14 cellular contexts compared by ENCODE assay signal in genomic region chr17:28935744-28936460, GRCh38. TPM values are rescaled to one million over a fixed set of nuclear protein-coding genes. Genes with fewer than 3 reads are reported as not detected.
DNase-seq lines count a peak whose midpoint lies in the region; ATAC-seq and TF ChIP-seq lines count a peak whose summit lies in the region.
"Had no signal": no experiment of that assay in that cellular context is flagged by ENCODE, and none has a peak within 500 bp of the region (broad histone marks: within the 10 kb centered on the region; RNA-seq: fewer than 3 reads in every experiment).

No MANE protein-coding gene starts in this region.

- CTCF ChIA-PET in activated CD8-positive, alpha-beta T cell treated with anti-CD3 and anti-CD28 coated beads for 36 hours (lab: Charles Lee), result interaction anchor here (1.3 to 3.6 kb wide), 7 partner anchors 9 to 209 kb away, joined by 4 to 19 read pairs (median 6); no protein-coding TSS in a partner anchor

- H3K9me3 Mint-ChIP-seq in activated T-cell treated with anti-CD3 and anti-CD28 coated beads, Interleukin-2, amount 50 U/mL, for 72 hours, result no peaks in the 10 kb centered on the region
- no peaks in the 10 kb centered on the region for H3K9me3 Mint-ChIP-seq in activated CD8-positive, alpha-beta T cell treated with anti-CD3 and anti-CD28 coated beads for 36 hours
- H3K9me3 Mint-ChIP-seq: stimulated activated effector memory CD8-positive, alpha-beta T cell treated with anti-CD3 and anti-CD28 coated beads, Interleukin-12 subunit alpha, Interleukin-12 subunit beta, amount 100 ng/mL, for 72 hours had no signal

- no peak overlapping the region for H3K4me3 Mint-ChIP-seq in activated T-cell treated with anti-CD3 and anti-CD28 coated beads, Interleukin-2, amount 50 U/mL, for 72 hours
- no peak overlapping the region for H3K4me3 Mint-ChIP-seq in activated CD8-positive, alpha-beta T cell treated with anti-CD3 and anti-CD28 coated beads for 36 hours
- H3K4me3 Mint-ChIP-seq: stimulated activated effector memory CD8-positive, alpha-beta T cell treated with anti-CD3 and anti-CD28 coated beads, Interleukin-12 subunit alpha, Interleukin-12 subunit beta, amount 100 ng/mL, for 72 hours had no signal

- no peak for TF ChIP-seq RAD21 in liver (IDR thresholded peaks at IDR 0.05)

- H3K27me3 ChIP-seq in liver (ENCODE audit: control insufficient read depth in 4 of 4, insufficient read depth in 4 of 4, low read length in 3 of 4), result no peaks in the 10 kb centered on the region
- H3K27me3 ChIP-seq: colonic mucosa, esophagus muscularis mucosa had no signal

- no peaks in the 10 kb centered on the region for H3K27me3 Mint-ChIP-seq in activated T-cell treated with anti-CD3 and anti-CD28 coated beads, Interleukin-2, amount 50 U/mL, for 72 hours (ENCODE audit: low read depth)
- no peaks in the 10 kb centered on the region for H3K27me3 Mint-ChIP-seq in activated CD8-positive, alpha-beta T cell treated with anti-CD3 and anti-CD28 coated beads for 36 hours

- no peak for TF ChIP-seq CTCF in activated CD8-positive, alpha-beta T cell treated with anti-CD3 and anti-CD28 coated beads for 36 hours (IDR thresholded peaks at IDR 0.05)
- no peak for TF ChIP-seq CTCF in liver (IDR thresholded peaks at IDR 0.05; ENCODE audit: low read depth, low read length, missing input control)

- H3K4me3 ChIP-seq in liver (ENCODE audit: low read depth in 1 of 3, low read length in 3 of 3), result no peak overlapping the region
- H3K4me3 ChIP-seq: colonic mucosa, esophagus muscularis mucosa, lower lobe of right lung had no signal

- H3K4me1 ChIP-seq in liver (ENCODE audit: control insufficient read depth in 4 of 4, insufficient read depth in 4 of 4, low read length in 3 of 4), result peaks cover 20 to 49% (median 44%) of the 10 kb centered on the region in 4 donors
- H3K4me1 ChIP-seq: colonic mucosa had no signal

- no peaks in the 10 kb centered on the region for H3K9me3 ChIP-seq in liver (ENCODE audit: control insufficient read depth in 4 of 4, low read length in 3 of 4)
- H3K9me3 ChIP-seq: colonic mucosa, esophagus muscularis mucosa, lower lobe of right lung had no signal

- WGBS in liver, result 71% methylated on average over 8 of the region's 8 CpGs

- H3K36me3 Mint-ChIP-seq in activated T-cell treated with anti-CD3 and anti-CD28 coated beads, Interleukin-2, amount 50 U/mL, for 72 hours (ENCODE audit: insufficient read depth in 2 of 2), result peaks cover 0 to 21% of the 10 kb centered on the region in 2 donors
- peaks cover 30% of the 10 kb centered on the region for H3K36me3 Mint-ChIP-seq in activated CD8-positive, alpha-beta T cell treated with anti-CD3 and anti-CD28 coated beads for 36 hours (ENCODE audit: low read depth)

- POLR2A ChIA-PET in activated CD8-positive, alpha-beta T cell treated with anti-CD3 and anti-CD28 coated beads for 36 hours (lab: Charles Lee), result interaction anchor here (3.5 to 5.1 kb wide), 2 partner anchors 9 to 12 kb away, joined by 13 to 34 read pairs; no protein-coding TSS in a partner anchor

- H3K36me3 ChIP-seq in liver (ENCODE audit: control insufficient read depth in 4 of 4, insufficient read depth in 3 of 4, low read depth in 1 of 4, low read length in 3 of 4), result peaks cover 0 to 5% (median 0%) of the 10 kb centered on the region in 4 donors
- H3K36me3 ChIP-seq: colonic mucosa, esophagus muscularis mucosa had no signal

- peak overlapping the region; percentile 63 for H3K27ac Mint-ChIP-seq in activated T-cell treated with anti-CD3 and anti-CD28 coated beads, Interleukin-2, amount 50 U/mL, for 72 hours
- peak overlapping the region; percentile 9 for H3K27ac Mint-ChIP-seq in activated CD8-positive, alpha-beta T cell treated with anti-CD3 and anti-CD28 coated beads for 36 hours

- no peak for ATAC-seq in activated T-cell treated with anti-CD3 and anti-CD28 coated beads, Interleukin-2, amount 50 U/mL, for 72 hours (replicated peaks in 1 of 2)
- no peak for ATAC-seq in activated CD8-positive, alpha-beta T cell treated with anti-CD3 and anti-CD28 coated beads for 36 hours
- ATAC-seq: lower lobe of right lung; stimulated activated effector memory CD8-positive, alpha-beta T cell treated with anti-CD3 and anti-CD28 coated beads, Interleukin-12 subunit alpha, Interleukin-12 subunit beta, amount 100 ng/mL, for 72 hours had no signal

- H3K9ac ChIP-seq in liver (ENCODE audit: low read depth in 1 of 2, low read length in 2 of 2), result no peak overlapping the region

- H3K4me1 Mint-ChIP-seq in activated T-cell treated with anti-CD3 and anti-CD28 coated beads, Interleukin-2, amount 50 U/mL, for 72 hours (ENCODE audit: low read depth), result peaks cover 71% of the 10 kb centered on the region
- peaks cover 67% of the 10 kb centered on the region for H3K4me1 Mint-ChIP-seq in activated CD8-positive, alpha-beta T cell treated with anti-CD3 and anti-CD28 coated beads for 36 hours (ENCODE audit: low read depth)

- H3K27ac ChIP-seq in liver (ENCODE audit: low read depth in 1 of 2, low read length in 2 of 2) (peak overlapping the region in 1 of 2 donors; percentile 90), substantia nigra (ENCODE audit: low read depth, low read length, poor library complexity, severe bottlenecking) (peak overlapping the region; percentile 60)
- H3K27ac ChIP-seq: lower lobe of right lung had no signal

- no peak for DNase-seq in activated T-cell treated with anti-CD3 and anti-CD28 coated beads, Interleukin-2, amount 50 U/mL, for 72 hours
- DNase-seq in activated T-cell treated with anti-CD3 and anti-CD28 coated beads, Interleukin-2, amount 50 U/mL, for 1 hour, result no peak
- DNase-seq in activated CD8-positive, alpha-beta T cell treated with anti-CD3 and anti-CD28 coated beads for 36 hours, result no peak
- DNase-seq in substantia nigra (lab: John Stamatoyannopoulos, UW) (no peak), NCI-H1930 (lab: John Stamatoyannopoulos, UW) (no peak), NCI-H1048 (lab: John Stamatoyannopoulos, UW) (no peak)
- DNase-seq in activated CD8-positive, alpha-beta memory T cell treated with anti-CD3 and anti-CD28 coated beads for 24 hours, result no peak
- DNase-seq: colonic mucosa, lower lobe of right lung, NCI-H1092, NCI-H2227 treated with DMSO at 0.1 percent for 48 hours had no signal

- intact Hi-C loops in activated CD8-positive, alpha-beta T cell treated with anti-CD3 and anti-CD28 coated beads for 36 hours (cut with micrococcal nuclease), result no loop called here

TF ChIP-seq in liver, 16 proteins besides CTCF, POLR2A, EP300 and RAD21 (continues in another document):
- TF ChIP-seq EGR1 (IDR thresholded peaks at IDR 0.05; ENCODE audit: low read depth in 2 of 2) (no peak), FOXA1 (IDR thresholded peaks at IDR 0.05) (no peak), REST (IDR thresholded peaks at IDR 0.05) (no peak), MAX (IDR thresholded peaks at IDR 0.05) (no peak), HNF4A (conservative IDR thresholded peaks at IDR 0.05) (peak; percentile 33 to 47), RXRA (IDR thresholded peaks at IDR 0.05) (no peak)

RNA-seq across cellular contexts. Expression of gene PHF12, which starts 15.4 kb away (rescaled TPM):
- total RNA-seq in activated T-cell treated with anti-CD3 and anti-CD28 coated beads, Interleukin-2, amount 50 U/mL, for 72 hours, result 10 to 100 TPM; 67.7 to 81.6 TPM
- 10 to 100 TPM; 45.7 to 52.6 TPM for total RNA-seq in activated CD8-positive, alpha-beta T cell treated with anti-CD3 and anti-CD28 coated beads for 36 hours
- total RNA-seq in liver, result 10 to 100 TPM; 15.5 to 21.3 TPM
- polyA plus RNA-seq in liver, result 1 to 10 TPM; 4.3 to 7.9 TPM

RNA-seq across cellular contexts. Expression of gene DHRS13, which starts 33.0 kb away (rescaled TPM):
- 10 to 100 TPM; 21.3 to 25.3 TPM for total RNA-seq in activated T-cell treated with anti-CD3 and anti-CD28 coated beads, Interleukin-2, amount 50 U/mL, for 72 hours
- total RNA-seq in activated CD8-positive, alpha-beta T cell treated with anti-CD3 and anti-CD28 coated beads for 36 hours, result 10 to 100 TPM; 37.3 to 38.2 TPM
- total RNA-seq in liver, result 10 to 100 TPM in 1 of 2 donors, 1 to 10 TPM in 1; 9.7 to 91.6 TPM
- 10 to 100 TPM in 1 of 2 donors, 1 to 10 TPM in 1; 5.0 to 12.3 TPM for polyA plus RNA-seq in liver

RNA-seq across cellular contexts. Expression of gene FLOT2, which starts 38.4 kb away (rescaled TPM):
- total RNA-seq in activated T-cell treated with anti-CD3 and anti-CD28 coated beads, Interleukin-2, amount 50 U/mL, for 72 hours, result 100 to 1,000 TPM; 138 to 141 TPM
- total RNA-seq in activated CD8-positive, alpha-beta T cell treated with anti-CD3 and anti-CD28 coated beads for 36 hours, result 10 to 100 TPM; 59.7 to 60.1 TPM
- total RNA-seq in liver, result 10 to 100 TPM; 67.7 to 71.0 TPM
- polyA plus RNA-seq in liver, result 100 to 1,000 TPM in 1 of 2 donors, 10 to 100 TPM in 1; 61.6 to 100 TPM
